ENCODE assay signal across 8 cellular contexts in the genomic region with DNA sequence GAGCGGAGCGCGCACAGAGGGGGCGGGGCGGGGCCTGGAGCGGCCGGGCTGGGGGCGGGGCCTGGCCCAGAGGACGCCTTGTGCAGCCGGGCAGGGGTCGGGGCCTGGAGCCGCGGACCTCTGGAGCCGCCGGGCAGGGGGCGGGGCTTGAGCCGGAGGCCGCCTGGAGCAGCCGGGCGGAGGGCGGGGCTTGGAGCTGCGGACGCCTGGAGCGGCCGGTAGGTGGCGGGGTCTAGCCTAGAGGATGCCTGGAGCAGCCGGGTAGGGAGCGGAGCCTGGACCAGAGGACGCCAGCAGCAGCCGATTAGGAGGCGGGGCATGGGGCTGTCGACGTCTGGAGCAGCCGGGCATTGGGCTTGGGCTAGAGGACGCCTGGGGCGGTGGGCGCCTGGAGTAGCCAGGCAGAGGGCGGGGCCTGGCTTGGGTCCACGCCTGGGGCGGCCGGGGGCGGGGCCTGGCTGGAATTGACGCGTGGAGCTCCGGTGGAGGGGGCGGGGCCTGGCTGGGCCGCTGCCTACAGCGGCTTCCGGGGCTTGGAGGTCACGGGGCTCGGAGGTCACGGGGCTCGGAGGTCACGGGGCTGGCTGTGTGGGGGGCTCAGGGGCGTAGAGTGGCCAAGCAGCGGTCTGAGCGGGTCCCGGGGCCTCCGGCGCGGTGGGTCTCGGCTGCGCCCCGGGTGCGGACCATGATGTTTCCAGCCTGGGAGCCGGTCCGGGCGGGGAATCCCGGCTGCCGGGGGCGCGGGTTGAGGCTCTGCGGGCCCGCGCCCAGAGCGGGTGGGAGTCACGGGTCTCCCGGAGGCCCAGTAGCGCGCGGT. TPM values are rescaled to one million over a fixed set of nuclear protein-coding genes. Genes with fewer than 3 reads are reported as not detected.
DNase-seq lines count a peak whose midpoint lies in the region; FAIRE-seq and TF ChIP-seq lines count a peak whose summit lies in the region.

TSS of gene ANKRD10 (minus strand) at position 13 of the 817 bp plus-strand sequence. CDS start 135 bp downstream, outside the sequence.

- DNase-seq in HAP-1 (ENCODE audit: low spot score in 2 of 2) (peak; percentile 97 to 99), MG63 (peak; percentile 99), SHP77 treated with DMSO at 0.1 percent for 48 hours (lab: John Stamatoyannopoulos, UW) (peak; percentile 100), fibroblast of the conjunctiva (ENCODE audit: low read depth) (peak; percentile 100), stomach (peak; percentile 99)
- DNase-seq in activated effector memory CD4-positive, alpha-beta T cell treated with anti-CD3 and anti-CD28 coated beads, Interleukin-2, amount 50 U/mL, for 16 hours = peak; percentile 97

- H3K9me3 ChIP-seq in HAP-1 = no peaks in the 10 kb centered on the region
- H3K9me3 ChIP-seq in MG63 = no peaks in the 10 kb centered on the region
- H3K9me3 ChIP-seq in neural cell (ENCODE audit: low read length) = no peaks in the 10 kb centered on the region
- H3K9me3 ChIP-seq in stomach = no peaks in the 10 kb centered on the region

- H3K27ac ChIP-seq in neural cell (ENCODE audit: low read length) (peak within 1 kb of the TSS; percentile 99), stomach (peak within 1 kb of the TSS; percentile 98 to 100 (median 100))

- H3K4me2 ChIP-seq in neural cell (ENCODE audit: low read length) = peak within 1 kb of the TSS; percentile 96

- no peak for TF ChIP-seq EP300 in neural cell (conservative IDR thresholded peaks at IDR 0.05; ENCODE audit: poor library complexity, severe bottlenecking)
- no peak for TF ChIP-seq EP300 in stomach (IDR thresholded peaks at IDR 0.05)

- TF ChIP-seq CTCF in neural cell (IDR thresholded peaks at IDR 0.05; ENCODE audit: poor library complexity, severe bottlenecking) (peak; percentile 93), stomach (IDR thresholded peaks at IDR 0.05) (peak in 5 of 7 experiments; percentile 82 to 96 (median 87))

- no peak for TF ChIP-seq POLR2A in stomach (IDR thresholded peaks at IDR 0.05)

- H3K79me2 ChIP-seq in neural cell (replicated peaks; ENCODE audit: insufficient read depth, low read length) = peaks cover 42% of the 10 kb centered on the region

- intact Hi-C loops in stomach (cut with DNase I; ENCODE audit: low total_unique reads) = no loop called here

- no peaks in the 10 kb centered on the region for H3K27me3 ChIP-seq in HAP-1 (ENCODE audit: low read depth)
- H3K27me3 ChIP-seq in MG63 = no peaks in the 10 kb centered on the region
- no peaks in the 10 kb centered on the region for H3K27me3 ChIP-seq in neural cell (ENCODE audit: insufficient read depth, low read depth, low read length)
- H3K27me3 ChIP-seq in stomach = no peaks in the 10 kb centered on the region

- peaks cover 25% of the 10 kb centered on the region for H4K20me1 ChIP-seq in neural cell (ENCODE audit: insufficient read depth)

- peak within 1 kb of the TSS; percentile 99 for H3K9ac ChIP-seq in neural cell (ENCODE audit: low read length)

- FAIRE-seq in G401.6 (lab: Jason Lieb, UNC) = peak; percentile 88

- H3K36me3 ChIP-seq in HAP-1 (replicated peaks) = peaks cover 6% of the 10 kb centered on the region; the same call in 1 of the 2 replicates
- H3K36me3 ChIP-seq in MG63 = peaks cover 18% of the 10 kb centered on the region
- H3K36me3 ChIP-seq in neural cell (ENCODE audit: insufficient read depth, low read length) = no peaks in the 10 kb centered on the region
- peaks cover 0 to 4% (median 3%) of the 10 kb centered on the region in 4 donors for H3K36me3 ChIP-seq in stomach

- in situ Hi-C loops in HAP-1 (cut with MboI; ENCODE audit: low sequenced_read_pairs) = no loop called here

- H3F3A ChIP-seq in neural cell (ENCODE audit: insufficient read depth, low read length, poor library complexity, severe bottlenecking) = no peaks in the 10 kb centered on the region

- H2AFZ ChIP-seq in neural cell (ENCODE audit: low read depth, low read length) = peak within 1 kb of the TSS; percentile 94

- WGBS in stomach, 5 donors = 0 to 1% (median 1%) methylated on average over 30 to 80 of the region's 81 CpGs

- H3K4me3 ChIP-seq in HAP-1 (peak within 1 kb of the TSS; percentile 100), MG63 (peak within 1 kb of the TSS; percentile 100), neural cell (ENCODE audit: low read length) (peak within 1 kb of the TSS; percentile 87), stomach (peak within 1 kb of the TSS; percentile 71 to 95 (median 88))

- H3K4me1 ChIP-seq in HAP-1 = peaks cover 18% of the 10 kb centered on the region
- H3K4me1 ChIP-seq in stomach = peaks cover 31 to 49% (median 39%) of the 10 kb centered on the region in 4 donors

- H3K9me2 ChIP-seq in neural cell (ENCODE audit: insufficient read depth, low read length) = no peaks in the 10 kb centered on the region

- TF ChIP-seq RAD21 in neural cell (conservative IDR thresholded peaks at IDR 0.05) = peak; percentile 78

TF ChIP-seq in neural cell, 6 proteins besides CTCF, POLR2A, EP300 and RAD21:
- TF ChIP-seq EZH2 (IDR thresholded peaks at IDR 0.05; ENCODE audit: borderline replicate concordance, insufficient read depth, low read length, poor library complexity, severe bottlenecking) (no peak), TAF1 (IDR thresholded peaks at IDR 0.05; ENCODE audit: low read depth) (no peak), SMC3 (conservative IDR thresholded peaks at IDR 0.05; ENCODE audit: poor library complexity) (peak; percentile 72), MXI1 (conservative IDR thresholded peaks at IDR 0.05; ENCODE audit: poor library complexity, severe bottlenecking) (peak; percentile 49), POLR2AphosphoS5 (IDR thresholded peaks at IDR 0.05) (peak; percentile 61)
- TF ChIP-seq, protein P1, sequence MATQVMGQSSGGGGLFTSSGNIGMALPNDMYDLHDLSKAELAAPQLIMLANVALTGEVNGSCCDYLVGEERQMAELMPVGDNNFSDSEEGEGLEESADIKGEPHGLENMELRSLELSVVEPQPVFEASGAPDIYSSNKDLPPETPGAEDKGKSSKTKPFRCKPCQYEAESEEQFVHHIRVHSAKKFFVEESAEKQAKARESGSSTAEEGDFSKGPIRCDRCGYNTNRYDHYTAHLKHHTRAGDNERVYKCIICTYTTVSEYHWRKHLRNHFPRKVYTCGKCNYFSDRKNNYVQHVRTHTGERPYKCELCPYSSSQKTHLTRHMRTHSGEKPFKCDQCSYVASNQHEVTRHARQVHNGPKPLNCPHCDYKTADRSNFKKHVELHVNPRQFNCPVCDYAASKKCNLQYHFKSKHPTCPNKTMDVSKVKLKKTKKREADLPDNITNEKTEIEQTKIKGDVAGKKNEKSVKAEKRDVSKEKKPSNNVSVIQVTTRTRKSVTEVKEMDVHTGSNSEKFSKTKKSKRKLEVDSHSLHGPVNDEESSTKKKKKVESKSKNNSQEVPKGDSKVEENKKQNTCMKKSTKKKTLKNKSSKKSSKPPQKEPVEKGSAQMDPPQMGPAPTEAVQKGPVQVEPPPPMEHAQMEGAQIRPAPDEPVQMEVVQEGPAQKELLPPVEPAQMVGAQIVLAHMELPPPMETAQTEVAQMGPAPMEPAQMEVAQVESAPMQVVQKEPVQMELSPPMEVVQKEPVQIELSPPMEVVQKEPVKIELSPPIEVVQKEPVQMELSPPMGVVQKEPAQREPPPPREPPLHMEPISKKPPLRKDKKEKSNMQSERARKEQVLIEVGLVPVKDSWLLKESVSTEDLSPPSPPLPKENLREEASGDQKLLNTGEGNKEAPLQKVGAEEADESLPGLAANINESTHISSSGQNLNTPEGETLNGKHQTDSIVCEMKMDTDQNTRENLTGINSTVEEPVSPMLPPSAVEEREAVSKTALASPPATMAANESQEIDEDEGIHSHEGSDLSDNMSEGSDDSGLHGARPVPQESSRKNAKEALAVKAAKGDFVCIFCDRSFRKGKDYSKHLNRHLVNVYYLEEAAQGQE (IDR thresholded peaks at IDR 0.05; ENCODE audit: borderline replicate concordance) = peak; percentile 0
TF ChIP-seq in neural cell: peak in this region for 4.

RNA-seq across cellular contexts. Expression of gene ANKRD10, which starts in this region (rescaled TPM):
- 35.9 and 78.6 TPM in 2 replicates for total RNA-seq in MG63 (2014; rRNA removed; shearing (Covaris generic); ENCODE audit: low replicate concordance)
- polyA plus RNA-seq in neural cell (525 and 564 TPM in 2 replicates), stomach (10 to 100 TPM; 37.4 to 75.4 (median 48.7) TPM)
- 252 and 254 TPM in 2 replicates for polyA minus RNA-seq in neural cell
- 100 to 1,000 TPM; 122 to 246 (median 170) TPM for total RNA-seq in stomach

Comparison
In these comparisons a context has a peak if more than half of its experiments do, and no peak if none do; other contexts are left out.
1. Peak in every context shown above with its lines: DNase-seq, H3K4me3 ChIP-seq and H3K27ac ChIP-seq.